ENCODE assay signal across 13 cellular contexts in genomic region chr16:68368602-68368944, GRCh38. TPM values are rescaled to one million over a fixed set of nuclear protein-coding genes. Genes with fewer than 3 reads are reported as not detected.
DNase-seq lines count a peak whose midpoint lies in the region; ATAC-seq and TF ChIP-seq lines count a peak whose summit lies in the region.
"Had no signal": no experiment of that assay in that cellular context is flagged by ENCODE, and none has a peak within 500 bp of the region (broad histone marks: within the 10 kb centered on the region; RNA-seq: fewer than 3 reads in every experiment).

No MANE protein-coding gene starts in this region.

- intact Hi-C loops in dendritic cell treated with granulocyte-macrophage colony-stimulating factor and Interleukin-4, amounts not matched to agents 40 ng/mL and 50 ng/mL, for 4 days (cut with micrococcal nuclease), result loop anchor here (10.0 kb wide), 1 partner anchor 146 kb away; no protein-coding TSS in a partner anchor
- intact Hi-C loops in sciatic nerve (cut with DNase I), result no loop called here

- H3K4me1 ChIP-seq in BLaER1 treated with 17β-estradiol and CSF1 and Interleukin-3, amounts not matched to agents 10 nM and 100 nM, result peaks cover 63 to 98% (median 90%) of the 10 kb centered on the region in 10 experiments

- no peak for TF ChIP-seq CTCF in GM12865 (IDR thresholded peaks at IDR 0.05; ENCODE audit: insufficient read depth, low read depth, low read length, missing control alignments)

- no peaks in the 10 kb centered on the region for H3K36me3 ChIP-seq in BLaER1 treated with 17β-estradiol and CSF1 and Interleukin-3, amounts not matched to agents 10 nM and 100 nM
- H3K36me3 ChIP-seq: heart right ventricle had no signal

- H4K20me1 ChIP-seq in BLaER1 treated with 17β-estradiol and CSF1 and Interleukin-3, amounts not matched to agents 10 nM and 100 nM, result peaks cover 0 to 88% (median 0%) of the 10 kb centered on the region in 11 experiments; a peak in 11 of 22 replicates

- H3K36me3 Mint-ChIP-seq in dendritic cell treated with granulocyte-macrophage colony-stimulating factor and Interleukin-4, amounts not matched to agents 40 ng/mL and 50 ng/mL, for 4 days (ENCODE audit: low read depth), result no peaks in the 10 kb centered on the region

- H3K27me3 Mint-ChIP-seq in dendritic cell treated with granulocyte-macrophage colony-stimulating factor and Interleukin-4, amounts not matched to agents 40 ng/mL and 50 ng/mL, for 4 days, result peaks cover 63% of the 10 kb centered on the region

- no peak overlapping the region for H3K27ac ChIP-seq in BLaER1 treated with 17β-estradiol and CSF1 and Interleukin-3, amounts not matched to agents 10 nM and 100 nM
- H3K27ac ChIP-seq: heart right ventricle had no signal

- no peak overlapping the region for H3K9ac ChIP-seq in BLaER1 treated with 17β-estradiol and CSF1 and Interleukin-3, amounts not matched to agents 10 nM and 100 nM

- ATAC-seq in HG03432 (IDR thresholded peaks at IDR 0.05; ENCODE audit: unreplicated experiment) (peak; percentile 40), sciatic nerve (no peak)
- ATAC-seq: heart right ventricle, K562 had no signal

- no peak overlapping the region for H3K4me3 Mint-ChIP-seq in dendritic cell treated with granulocyte-macrophage colony-stimulating factor and Interleukin-4, amounts not matched to agents 40 ng/mL and 50 ng/mL, for 4 days

- H3K27ac Mint-ChIP-seq in dendritic cell treated with granulocyte-macrophage colony-stimulating factor and Interleukin-4, amounts not matched to agents 40 ng/mL and 50 ng/mL, for 4 days, result peak overlapping the region; percentile 29

- DNase-seq in GM12865 (ENCODE audit: low read depth), result peak; percentile 38
- DNase-seq in sciatic nerve (ENCODE audit: low spot score), result no peak
- no peak for DNase-seq in NCI-H1436 (lab: John Stamatoyannopoulos, UW)
- DNase-seq in NCI-H146 treated with DMSO at 0.1 percent for 48 hours (lab: John Stamatoyannopoulos, UW; ENCODE audit: unreplicated experiment), result no peak
- no peak for DNase-seq in NCI-H1105 treated with DMSO at 0.1 percent for 48 hours (lab: John Stamatoyannopoulos, UW)
- DNase-seq: activated CD8-positive, alpha-beta memory T cell treated with anti-CD3 and anti-CD28 coated beads, Interleukin-2, amount 50 U/mL, for 4 hours; HCEC 1CT; heart right ventricle; NCI-H2029 treated with DMSO at 0.1 percent for 48 hours had no signal

- no peaks in the 10 kb centered on the region for H3K9me3 Mint-ChIP-seq in dendritic cell treated with granulocyte-macrophage colony-stimulating factor and Interleukin-4, amounts not matched to agents 40 ng/mL and 50 ng/mL, for 4 days

- H3K9me3 ChIP-seq in BLaER1 treated with 17β-estradiol and CSF1 and Interleukin-3, amounts not matched to agents 10 nM and 100 nM (replicated peaks in 1 of 11), result no peaks in the 10 kb centered on the region
- H3K9me3 ChIP-seq: heart right ventricle had no signal

- H3K27me3 ChIP-seq in BLaER1 treated with 17β-estradiol and CSF1 and Interleukin-3, amounts not matched to agents 10 nM and 100 nM, result peaks cover 10 to 68% (median 35%) of the 10 kb centered on the region in 11 experiments; a peak in 20 of 22 replicates

- peaks cover 60% of the 10 kb centered on the region for H3K4me1 Mint-ChIP-seq in dendritic cell treated with granulocyte-macrophage colony-stimulating factor and Interleukin-4, amounts not matched to agents 40 ng/mL and 50 ng/mL, for 4 days (ENCODE audit: low read depth)

- peak overlapping the region; percentile 19 to 94 (median 84); a peak in 19 of 22 replicates for H3K4me2 ChIP-seq in BLaER1 treated with 17β-estradiol and CSF1 and Interleukin-3, amounts not matched to agents 10 nM and 100 nM

- no peak overlapping the region for H3K4me3 ChIP-seq in BLaER1 treated with 17β-estradiol and CSF1 and Interleukin-3, amounts not matched to agents 10 nM and 100 nM
- H3K4me3 ChIP-seq in GM12865 (ENCODE audit: low read depth, low read length), result no peak overlapping the region
- H3K4me3 ChIP-seq: heart right ventricle, K562 had no signal

RNA-seq across cellular contexts. Expression of gene PRMT7, which starts 57.8 kb away (rescaled TPM):
- total RNA-seq in sciatic nerve, result 58.9 TPM

RNA-seq across cellular contexts. Expression of gene SLC7A6OS, which starts 57.8 kb away (rescaled TPM):
- 22.9 TPM for total RNA-seq in sciatic nerve
